8 cellular contexts compared by ENCODE assay signal in genomic region chr7:35694784-35695627, GRCh38. TPM values are rescaled to one million over a fixed set of nuclear protein-coding genes. Genes with fewer than 3 reads are reported as not detected.
DNase-seq lines count a peak whose midpoint lies in the region; ATAC-seq and TF ChIP-seq lines count a peak whose summit lies in the region.

TSS of gene HERPUD2 (minus strand) at chr7:35695135. CDS start at chr7:35694330, 805 bp downstream.

- peaks cover 67% of the 10 kb centered on the region for H3K79me2 ChIP-seq in mammary epithelial cell (ENCODE audit: insufficient read depth, low read length)

- H3K4me3 ChIP-seq in WI38 (ENCODE audit: low read depth, low read length) (peak within 1 kb of the TSS; percentile 97), mammary epithelial cell (replicated peaks in 1 of 3; ENCODE audit: insufficient read depth in 1 of 3, low read depth in 2 of 3, low read length in 3 of 3) (peak within 1 kb of the TSS; percentile 83 to 89 (median 87)), iPS-20b (ENCODE audit: low read length) (peak within 1 kb of the TSS; percentile 99), skin epidermis (peak within 1 kb of the TSS; percentile 61 to 94 (median 89))

- H4K20me1 ChIP-seq in mammary epithelial cell (ENCODE audit: insufficient read depth, low read length) = no peaks in the 10 kb centered on the region

- H3K4me2 ChIP-seq in mammary epithelial cell (ENCODE audit: insufficient read depth, low read depth, low read length) = peak within 1 kb of the TSS; percentile 91

- no peaks in the 10 kb centered on the region for H3K27me3 ChIP-seq in mammary epithelial cell (ENCODE audit: insufficient read depth, low read length)
- no peaks in the 10 kb centered on the region; the same call in 1 of the 2 replicates for H3K27me3 ChIP-seq in iPS-20b (ENCODE audit: insufficient read depth, low read length)

- peak; percentile 94 for DNase-seq in AG08396 (ENCODE audit: low spot score)
- peak; percentile 81 for DNase-seq in NCI-H2227 treated with DMSO at 0.1 percent for 48 hours (lab: John Stamatoyannopoulos, UW)
- DNase-seq in mammary epithelial cell = peak; percentile 90

- in situ Hi-C loops in GM18951 (cut with MboI; ENCODE audit: low sequenced_read_pairs, unreplicated experiment) = no loop called here
- in situ Hi-C loops in mammary epithelial cell (cut with MboI; ENCODE audit: low sequenced_read_pairs in 2 of 2) = no loop called here

- peak within 1 kb of the TSS; percentile 86 for H3K9ac ChIP-seq in mammary epithelial cell (ENCODE audit: insufficient read depth, low read length)
- H3K9ac ChIP-seq in iPS-20b (ENCODE audit: low read depth, low read length) = peak within 1 kb of the TSS; percentile 99

- peak within 1 kb of the TSS; percentile 89 for H3K27ac ChIP-seq in mammary epithelial cell (ENCODE audit: insufficient read depth, low read depth, low read length)
- peak within 1 kb of the TSS; percentile 98 for H3K27ac ChIP-seq in iPS-20b (ENCODE audit: low read length)
- peak within 1 kb of the TSS; percentile 85 to 100 (median 98) for H3K27ac ChIP-seq in skin epidermis

- TF ChIP-seq CTCF in WI38 (IDR thresholded peaks at IDR 0.05; ENCODE audit: low read depth, low read length) = no peak
- no peak for TF ChIP-seq CTCF in mammary epithelial cell (conservative IDR thresholded peaks at IDR 0.05 in 1 of 2, IDR thresholded peaks at IDR 0.05 in 1 of 2; ENCODE audit: extremely low read depth in 1 of 2, insufficient read depth in 1 of 2, low read depth in 1 of 2, low read length in 2 of 2)

- intact Hi-C loops in mammary epithelial cell (cut with micrococcal nuclease) = loop anchor here (10.0 kb wide), 1 partner anchor 460 kb away; the partner anchor contains the start of gene EEPD1

- peak within 1 kb of the TSS; percentile 91 for H2AFZ ChIP-seq in mammary epithelial cell (ENCODE audit: low read depth, low read length)

- CTCF ChIA-PET in mammary epithelial cell (lab: Charles Lee; ENCODE audit: low non-redundant PET) = interaction anchor here (0.5 kb wide), 1 partner anchor 106 kb away, joined by 3 read pairs; the partner anchor contains the start of gene SEPTIN7

- dilution Hi-C loops in mammary epithelial cell (cut with HindIII; ENCODE audit: low sequenced_read_pairs) = no loop called here

- H3K36me3 ChIP-seq in mammary epithelial cell (ENCODE audit: insufficient read depth, low read length) = no peaks in the 10 kb centered on the region
- no peaks in the 10 kb centered on the region for H3K36me3 ChIP-seq in iPS-20b (ENCODE audit: insufficient read depth, low read depth, low read length)

- WGBS in mammary epithelial cell (ENCODE audit: low coverage, missing lambda C conversion rate) = 0% methylated on average over 12 of the region's 73 CpGs

- peak; percentile 90 for TF ChIP-seq POLR2A in GM18951 (IDR thresholded peaks at IDR 0.05; ENCODE audit: extremely low read depth, insufficient read depth, insufficient read length)

- peaks cover 25% of the 10 kb centered on the region for H3K4me1 ChIP-seq in mammary epithelial cell (ENCODE audit: insufficient read depth, low read length)
- peaks cover 15% of the 10 kb centered on the region; the same call in 1 of the 2 replicates for H3K4me1 ChIP-seq in iPS-20b (ENCODE audit: insufficient read depth, low read length)

- TSS peak; percentile 71 for BruUV-seq in mammary epithelial cell (replicated peaks; lab: Mats Ljungman, UMichigan)

- H3K9me3 ChIP-seq in mammary epithelial cell (replicated peaks; ENCODE audit: insufficient read depth, low read length) (no peaks in the 10 kb centered on the region), iPS-20b (ENCODE audit: insufficient read depth, low read depth, low read length) (no peaks in the 10 kb centered on the region)

- ATAC-seq in HG03175 (IDR thresholded peaks at IDR 0.05; ENCODE audit: unreplicated experiment) = peak; percentile 92

RNA-seq across cellular contexts. Expression of gene HERPUD2, which starts in this region (rescaled TPM):
- 10 to 100 TPM; 28.7 to 42.2 TPM for total RNA-seq in mammary epithelial cell
- 39.4 TPM for polyA plus RNA-seq in mammary epithelial cell
- polyA minus RNA-seq in mammary epithelial cell = 98.9 TPM

Comparison
In these comparisons a context has a peak if more than half of its experiments do, and no peak if none do; other contexts are left out.
1. Peak in every context shown above with its lines: DNase-seq, ATAC-seq, H3K4me3 ChIP-seq and H3K27ac ChIP-seq.